Comparison of ENCODE assay signal across 26 cellular contexts in genomic region chr1:210700083-210700482, GRCh38.
"Had no signal": no experiment of that assay in that cellular context is flagged by ENCODE, and none has a peak within 500 bp of the region (broad histone marks: within the 10 kb centered on the region; RNA-seq: fewer than 3 reads in every experiment).

No MANE protein-coding gene starts in this region.

- ATAC-seq: left cardiac atrium; left lung; mucosa of descending colon; naive thymus-derived CD8-positive, alpha-beta T cell; pancreas; right cardiac atrium; stimulated activated effector memory CD8-positive, alpha-beta T cell treated with anti-CD3 and anti-CD28 coated beads, Interleukin-12 subunit alpha, Interleukin-12 subunit beta, amount 100 ng/mL, for 72 hours; upper lobe of right lung had no signal

- H3K4me3 ChIP-seq: left lung, lung, mucosa of descending colon, pancreas, prostate gland, sigmoid colon, spleen, suprapubic skin, thoracic aorta, tibial artery, upper lobe of right lung had no signal

- DNase-seq: hippocampal formation; kidney glomerular epithelial cell; left cardiac atrium; left lung; midbrain; mucosa of descending colon; naive thymus-derived CD8-positive, alpha-beta T cell; nucleus accumbens; pancreas; retina; right cardiac atrium; sigmoid colon; small intestine; spleen; stimulated activated CD4-positive, alpha-beta T cell treated with anti-CD3 and anti-CD28 coated beads, Interleukin-4, amount 100 ng/mL, for 24 hours; stimulated activated naive CD4-positive, alpha-beta T cell; tibial artery; trophoblast cell; upper lobe of right lung had no signal

- H3K27ac ChIP-seq: left lung, pancreas, prostate gland, sigmoid colon, spleen, suprapubic skin, thoracic aorta, tibial artery, upper lobe of right lung had no signal

- H3K9me3 ChIP-seq: left lung, mucosa of descending colon, pancreas, prostate gland, sigmoid colon, suprapubic skin, thoracic aorta, tibial artery, upper lobe of right lung had no signal

- FAIRE-seq: keratinocyte, pancreas, small intestine, urothelium cell line had no signal

- H3K27me3 ChIP-seq: left lung, pancreas, sigmoid colon, spleen, suprapubic skin, tibial artery, upper lobe of right lung had no signal

- H3K36me3 ChIP-seq: left lung, pancreas, prostate gland, sigmoid colon, spleen, suprapubic skin, thoracic aorta, tibial artery, upper lobe of right lung had no signal

- H3K4me1 ChIP-seq: left lung, pancreas, prostate gland, spleen, suprapubic skin, tibial artery, upper lobe of right lung had no signal
